Comparison of ENCODE assay signal across 7 cellular contexts in genomic region chr6:17863971-17864754, GRCh38.
A peak's percentile ranks its signal among the peaks of the same experiment; 100 is the strongest.
DNase-seq lines count a peak whose midpoint lies in the region; ATAC-seq and TF ChIP-seq lines count a peak whose summit lies in the region.

No MANE protein-coding gene starts in this region.

- H2AFZ ChIP-seq in PC-3 (ENCODE audit: low read length): peak overlapping the region; percentile 40

- peak; percentile 60 for ATAC-seq in PC-3
- ATAC-seq in HG02759 (IDR thresholded peaks at IDR 0.05; ENCODE audit: unreplicated experiment): no peak
- no peak for ATAC-seq in GM18505 (IDR thresholded peaks at IDR 0.05; ENCODE audit: unreplicated experiment)

- H3K4me2 ChIP-seq in PC-3 (ENCODE audit: low read length): peak overlapping the region; percentile 69

- H3K4me1 ChIP-seq in PC-3 (ENCODE audit: insufficient read depth, low read length): peaks cover 57% of the 10 kb centered on the region
- H3K4me1 ChIP-seq in urinary bladder (ENCODE audit: insufficient read depth): peaks cover 4% of the 10 kb centered on the region

- CTCF ChIA-PET in PC-3 (lab: Charles Lee): no interaction called here

- H3F3A ChIP-seq in PC-3 (ENCODE audit: low read length, unreplicated experiment): peaks cover 24% of the 10 kb centered on the region

- H3K9me3 ChIP-seq in PC-3 (ENCODE audit: low read length): no peaks in the 10 kb centered on the region

- no peaks in the 10 kb centered on the region for H4K20me1 ChIP-seq in PC-3 (ENCODE audit: low read length)

- TF ChIP-seq CTCF in PC-3 (conservative IDR thresholded peaks at IDR 0.05; ENCODE audit: low read depth, low read length): no peak

- H3K27ac ChIP-seq in PC-3 (ENCODE audit: low read length) (peak overlapping the region; percentile 96), urinary bladder (ENCODE audit: low read depth) (peak overlapping the region; percentile 62)

- BruUV-seq in PC-3 (replicated peaks; lab: Mats Ljungman, UMichigan): no TSS peak

- H3K4me3 ChIP-seq in PC-3 (ENCODE audit: low read length): peak overlapping the region; percentile 23; the same call in 1 of the 2 replicates
- no peak overlapping the region for H3K4me3 ChIP-seq in urinary bladder (ENCODE audit: low read depth, low read length)

- no peak for TF ChIP-seq POLR2A in GM18505 (IDR thresholded peaks at IDR 0.05; ENCODE audit: borderline replicate concordance, extremely low read depth, insufficient read depth, insufficient read length)

- intact Hi-C loops in PC-3 (cut with micrococcal nuclease): loop anchor here (1.0 to 10.0 kb wide), 4 partner anchors 13 to 381 kb away; no protein-coding TSS in a partner anchor

- 31% methylated on average over 11 of the region's 11 CpGs for WGBS in urinary bladder

- no peaks in the 10 kb centered on the region; the same call in none of the 2 replicates for H3K79me2 ChIP-seq in PC-3 (ENCODE audit: low read length)

- POLR2A ChIA-PET in PC-3 (lab: Charles Lee; ENCODE audit: unreplicated experiment): interaction anchor here (0.6 to 0.7 kb wide), 3 partner anchors 26 to 339 kb away, joined by 3 to 8 read pairs (median 5); no protein-coding TSS in a partner anchor

- DNase-seq in PC-3: peak; percentile 96
- DNase-seq in dermis blood vessel endothelial cell: peak; percentile 81
- DNase-seq in medulla oblongata (ENCODE audit: extremely low spot score): peak; percentile 74
- no peak for DNase-seq in activated CD4-positive, alpha-beta T cell treated with anti-CD3 and anti-CD28 coated beads, Interleukin-2, amount 50 U/mL, for 1 hour

- no peaks in the 10 kb centered on the region for H3K9me2 ChIP-seq in PC-3 (replicated peaks; ENCODE audit: low read length)

- no peaks in the 10 kb centered on the region for H3K27me3 ChIP-seq in PC-3 (ENCODE audit: low read length)

- H3K36me3 ChIP-seq in PC-3 (ENCODE audit: low read depth, low read length) (no peaks in the 10 kb centered on the region), urinary bladder (ENCODE audit: insufficient read depth) (no peaks in the 10 kb centered on the region)

- peak overlapping the region; percentile 81 for H3K9ac ChIP-seq in PC-3 (ENCODE audit: low read length)
